In the genomic region with DNA sequence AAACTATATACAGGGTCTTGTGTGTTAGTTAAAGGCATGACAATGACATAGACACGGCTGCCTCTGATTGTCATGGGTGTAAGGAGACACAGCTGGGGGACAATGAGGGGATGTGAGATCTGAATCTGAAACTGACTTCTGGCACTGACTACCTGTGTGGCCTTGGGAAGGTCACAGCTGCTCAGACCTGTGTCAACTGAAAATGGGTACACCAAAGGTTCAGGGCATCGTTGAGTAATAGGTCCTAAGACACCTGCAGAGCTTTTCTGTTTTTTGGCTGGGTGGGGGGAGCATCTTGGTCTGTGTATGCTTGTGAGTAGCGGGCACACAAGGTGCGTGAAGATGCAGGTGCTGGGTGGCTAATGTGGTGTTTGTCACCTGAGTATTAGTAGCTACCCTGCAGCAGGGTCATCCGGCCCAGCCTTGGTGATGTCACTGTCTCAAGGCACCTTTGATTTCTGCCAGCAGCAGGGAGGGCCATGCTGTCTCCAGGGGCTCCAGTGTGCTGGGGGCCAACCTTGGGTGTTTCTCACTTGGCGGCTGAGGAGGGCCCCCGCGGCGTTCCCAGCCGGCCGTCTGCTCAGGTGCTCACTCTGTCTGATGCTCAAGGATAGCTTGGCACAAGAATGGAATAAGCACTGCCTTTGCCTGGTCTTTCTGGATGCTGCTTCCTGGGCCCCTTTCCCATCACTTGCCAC, we compare ENCODE assay signal across 24 cellular contexts. TPM values are rescaled to one million over a fixed set of nuclear protein-coding genes. Genes with fewer than 3 reads are reported as not detected.
DNase-seq lines count a peak whose midpoint lies in the region; ATAC-seq, FAIRE-seq and TF ChIP-seq lines count a peak whose summit lies in the region.
"Had no signal": no experiment of that assay in that cellular context is flagged by ENCODE, and none has a peak within 500 bp of the region (broad histone marks: within the 10 kb centered on the region; RNA-seq: fewer than 3 reads in every experiment).

No MANE protein-coding gene starts in this region.

- H4K20me1 ChIP-seq in Loucy (ENCODE audit: insufficient read depth, low read length, poor library complexity, severe bottlenecking): no peaks in the 10 kb centered on the region
- H4K20me1 ChIP-seq in H1 (replicated peaks in 1 of 2; ENCODE audit: control insufficient read depth in 1 of 2, insufficient read depth in 2 of 2, low read length in 2 of 2): no peaks in the 10 kb centered on the region

- intact Hi-C loops in sciatic nerve (cut with DNase I): no loop called here
- intact Hi-C loops in activated CD4-positive, alpha-beta memory T cell treated with anti-CD3 and anti-CD28 coated beads for 36 hours (cut with micrococcal nuclease): no loop called here

- H3K36me3 ChIP-seq in Loucy (ENCODE audit: insufficient read depth, low read length) (no peaks in the 10 kb centered on the region), H1 (ENCODE audit: control insufficient read depth in 2 of 4, insufficient read depth in 4 of 4, low read length in 3 of 4) (no peaks in the 10 kb centered on the region)
- H3K36me3 ChIP-seq: ascending aorta had no signal

- H3K79me2 ChIP-seq in Loucy (ENCODE audit: insufficient read depth, low read length): no peaks in the 10 kb centered on the region
- H3K79me2 ChIP-seq in H1 (ENCODE audit: control insufficient read depth in 1 of 2, insufficient read depth in 2 of 2, low read length in 2 of 2): no peaks in the 10 kb centered on the region

- 94% methylated on average over 11 of the region's 11 CpGs; no CpG with 5 or more reads in 1 of the 2 experiments for WGBS in H1 (ENCODE audit: extremely low coverage in 1 of 2, insufficient coverage in 1 of 2, insufficient read length in 1 of 2, insufficient replicate concordance in 2 of 2, low coverage in 1 of 2, low lambda C conversion rate in 2 of 2, missing lambda C conversion rate in 1 of 2), 2 experiments

- H3K9me2 ChIP-seq in Loucy (replicated peaks; ENCODE audit: low read depth, low read length): no peaks in the 10 kb centered on the region

- H3K27me3 Mint-ChIP-seq in activated CD8-positive, alpha-beta memory T cell treated with anti-CD3 and anti-CD28 coated beads, Interleukin-2, amount 10 ng/mL, durations not matched to agents 7 days and 5 days: peaks cover 53% of the 10 kb centered on the region
- no peaks in the 10 kb centered on the region for H3K27me3 Mint-ChIP-seq in mesothelial cell of epicardium (ENCODE audit: low read depth)
- H3K27me3 Mint-ChIP-seq in activated CD4-positive, alpha-beta memory T cell treated with anti-CD3 and anti-CD28 coated beads for 36 hours: no peaks in the 10 kb centered on the region

- H3K9me3 Mint-ChIP-seq in activated CD8-positive, alpha-beta memory T cell treated with anti-CD3 and anti-CD28 coated beads, Interleukin-2, amount 10 ng/mL, durations not matched to agents 7 days and 5 days (ENCODE audit: low read depth): no peaks in the 10 kb centered on the region
- no peaks in the 10 kb centered on the region for H3K9me3 Mint-ChIP-seq in mesothelial cell of epicardium
- H3K9me3 Mint-ChIP-seq in activated CD4-positive, alpha-beta memory T cell treated with anti-CD3 and anti-CD28 coated beads for 36 hours: no peaks in the 10 kb centered on the region
- H3K9me3 Mint-ChIP-seq: activated CD4-positive, alpha-beta memory T cell treated with anti-CD3 and anti-CD28 coated beads, Interleukin-2, amount 10 ng/mL, durations not matched to agents 7 days and 5 days; CD8-positive, alpha-beta T cell; T-helper 2 cell treated with Interferon-gamma antibody and Interleukin-4, amounts not matched to agents 5 μg/mL and 100 μg/mL, for 36 hours; WTC11 had no signal

- H2AK5ac ChIP-seq in H1 (ENCODE audit: low read depth, low read length): 0 out of 2 replicates have a peak overlapping the region, but pooled peaks have one; percentile 53

- no peak overlapping the region for H3K27ac Mint-ChIP-seq in activated CD8-positive, alpha-beta memory T cell treated with anti-CD3 and anti-CD28 coated beads, Interleukin-2, amount 10 ng/mL, durations not matched to agents 7 days and 5 days
- H3K27ac Mint-ChIP-seq in mesothelial cell of epicardium: no peak overlapping the region
- H3K27ac Mint-ChIP-seq in activated CD4-positive, alpha-beta memory T cell treated with anti-CD3 and anti-CD28 coated beads for 36 hours: no peak overlapping the region
- H3K27ac Mint-ChIP-seq: activated CD4-positive, alpha-beta memory T cell treated with anti-CD3 and anti-CD28 coated beads, Interleukin-2, amount 10 ng/mL, durations not matched to agents 7 days and 5 days; CD8-positive, alpha-beta T cell; T-helper 2 cell treated with Interferon-gamma antibody and Interleukin-4, amounts not matched to agents 5 μg/mL and 100 μg/mL, for 36 hours; WTC11 had no signal

- no peaks in the 10 kb centered on the region for H3K36me3 Mint-ChIP-seq in activated CD8-positive, alpha-beta memory T cell treated with anti-CD3 and anti-CD28 coated beads, Interleukin-2, amount 10 ng/mL, durations not matched to agents 7 days and 5 days
- no peaks in the 10 kb centered on the region for H3K36me3 Mint-ChIP-seq in mesothelial cell of epicardium
- no peaks in the 10 kb centered on the region for H3K36me3 Mint-ChIP-seq in activated CD4-positive, alpha-beta memory T cell treated with anti-CD3 and anti-CD28 coated beads for 36 hours
- H3K36me3 Mint-ChIP-seq: CD8-positive, alpha-beta T cell; WTC11 had no signal

- TF ChIP-seq EP300 in H1 (IDR thresholded peaks at IDR 0.05; ENCODE audit: borderline replicate concordance in 1 of 2, low read depth in 2 of 2, low read length in 2 of 2): no peak

- no peaks in the 10 kb centered on the region for H3K79me1 ChIP-seq in H1 (ENCODE audit: low read depth, low read length)

- no peaks in the 10 kb centered on the region for H3K23me2 ChIP-seq in H1 (ENCODE audit: low read depth, low read length)

- CTCF ChIA-PET in H1 (lab: Charles Lee; ENCODE audit: partially characterized antibody): interaction anchor here (0.8 to 1.9 kb wide), 8 partner anchors 9 to 114 kb away, joined by 3 to 5 read pairs (median 4); no protein-coding TSS in a partner anchor
- CTCF ChIA-PET in activated CD8-positive, alpha-beta memory T cell treated with anti-CD3 and anti-CD28 coated beads, Interleukin-2, amount 10 ng/mL, durations not matched to agents 7 days and 5 days (lab: Charles Lee): no interaction called here
- CTCF ChIA-PET in activated CD4-positive, alpha-beta memory T cell treated with anti-CD3 and anti-CD28 coated beads for 36 hours (lab: Charles Lee): interaction anchor here (0.9 kb wide), 1 partner anchor 51 kb away, joined by 3 read pairs; no protein-coding TSS in a partner anchor

- H3K4me3 ChIP-seq in Loucy (ENCODE audit: low read length, poor library complexity, severe bottlenecking) (no peak overlapping the region), H1 (ENCODE audit: extremely low read depth in 1 of 4, insufficient read depth in 2 of 4, low read depth in 3 of 4, low read length in 4 of 4) (no peak overlapping the region)
- H3K4me3 ChIP-seq: ascending aorta, K562, mucosa of descending colon, SK-N-MC had no signal

- no peak overlapping the region for H2BK15ac ChIP-seq in H1 (ENCODE audit: low read length)

- H2BK5ac ChIP-seq in H1 (ENCODE audit: low read depth, low read length): no peak overlapping the region

- no peak overlapping the region for H2BK20ac ChIP-seq in H1 (ENCODE audit: low read length)

- no peaks in the 10 kb centered on the region for H3K27me3 ChIP-seq in Loucy (ENCODE audit: insufficient read depth, low read length, poor library complexity, severe bottlenecking)
- H3K27me3 ChIP-seq in H1 (replicated peaks in 1 of 4; ENCODE audit: control insufficient read depth in 3 of 4, extremely low read depth in 1 of 4, insufficient read depth in 3 of 4, low read length in 3 of 4): no peaks in the 10 kb centered on the region; a peak in 3 of 7 replicates
- H3K27me3 ChIP-seq: ascending aorta had no signal

- H3K14ac ChIP-seq in H1 (ENCODE audit: insufficient read length): no peak overlapping the region

- H3K4me1 ChIP-seq in Loucy (ENCODE audit: insufficient read depth, low read length, poor library complexity, severe bottlenecking) (peaks cover 37% of the 10 kb centered on the region), H1 (replicated peaks in 1 of 4; ENCODE audit: control insufficient read depth in 3 of 4, insufficient read depth in 4 of 4, low read length in 3 of 4) (peaks cover 0 to 14% (median 10%) of the 10 kb centered on the region in 4 experiments; a peak in 5 of 7 replicates)
- H3K4me1 ChIP-seq: ascending aorta had no signal

- H3K56ac ChIP-seq in H1 (replicated peaks; ENCODE audit: insufficient read length, low read depth, low read length): no peak overlapping the region

- no peak overlapping the region for H2BK120ac ChIP-seq in H1 (replicated peaks; ENCODE audit: low read depth, low read length)

- TF ChIP-seq RAD21 in H1 (IDR thresholded peaks at IDR 0.05 in 1 of 2, conservative IDR thresholded peaks at IDR 0.05 in 1 of 2; ENCODE audit: low read depth in 2 of 2, low read length in 2 of 2): no peak

- H2AFZ ChIP-seq in Loucy (ENCODE audit: low read length) (no peak overlapping the region), H1 (ENCODE audit: low read length) (no peak overlapping the region)

- peaks cover 22% of the 10 kb centered on the region for H3K4me1 Mint-ChIP-seq in activated CD8-positive, alpha-beta memory T cell treated with anti-CD3 and anti-CD28 coated beads, Interleukin-2, amount 10 ng/mL, durations not matched to agents 7 days and 5 days
- peaks cover 61% of the 10 kb centered on the region for H3K4me1 Mint-ChIP-seq in mesothelial cell of epicardium
- H3K4me1 Mint-ChIP-seq in activated CD4-positive, alpha-beta memory T cell treated with anti-CD3 and anti-CD28 coated beads for 36 hours (ENCODE audit: low read depth): peaks cover 2% of the 10 kb centered on the region

- H3K4me3 Mint-ChIP-seq in activated CD8-positive, alpha-beta memory T cell treated with anti-CD3 and anti-CD28 coated beads, Interleukin-2, amount 10 ng/mL, durations not matched to agents 7 days and 5 days: no peak overlapping the region
- H3K4me3 Mint-ChIP-seq in mesothelial cell of epicardium: no peak overlapping the region
- H3K4me3 Mint-ChIP-seq in activated CD4-positive, alpha-beta memory T cell treated with anti-CD3 and anti-CD28 coated beads for 36 hours: no peak overlapping the region
- H3K4me3 Mint-ChIP-seq: activated CD4-positive, alpha-beta memory T cell treated with anti-CD3 and anti-CD28 coated beads, Interleukin-2, amount 10 ng/mL, durations not matched to agents 7 days and 5 days; CD8-positive, alpha-beta T cell; T-helper 2 cell treated with Interferon-gamma antibody and Interleukin-4, amounts not matched to agents 5 μg/mL and 100 μg/mL, for 36 hours; WTC11 had no signal

- POLR2A ChIA-PET in H1 (lab: Charles Lee; ENCODE audit: partially characterized antibody): interaction anchor here (1.3 kb wide), 1 partner anchor 19 kb away, joined by 3 read pairs; no protein-coding TSS in a partner anchor
- POLR2A ChIA-PET in activated CD4-positive, alpha-beta memory T cell treated with anti-CD3 and anti-CD28 coated beads for 36 hours (lab: Charles Lee): no interaction called here

- H3K9ac ChIP-seq in Loucy (ENCODE audit: low read depth, low read length, poor library complexity, severe bottlenecking) (peak overlapping the region; percentile 54), H1 (replicated peaks in 1 of 4; ENCODE audit: extremely low read depth in 1 of 4, low read depth in 3 of 4, low read length in 3 of 4) (no peak overlapping the region)

- TF ChIP-seq CTCF in Loucy (conservative IDR thresholded peaks at IDR 0.05; ENCODE audit: low read length) (no peak), H1 (IDR thresholded peaks at IDR 0.05; ENCODE audit: control extremely low read depth in 1 of 3, insufficient read depth in 1 of 3, low read depth in 1 of 3, low read length in 3 of 3) (no peak), mesothelial cell of epicardium (IDR thresholded peaks at IDR 0.05; ENCODE audit: unreplicated experiment) (no peak)

- peak; percentile 68 for ATAC-seq in GM19395 (IDR thresholded peaks at IDR 0.05; ENCODE audit: unreplicated experiment)
- no peak for ATAC-seq in sciatic nerve
- ATAC-seq in activated CD8-positive, alpha-beta memory T cell treated with anti-CD3 and anti-CD28 coated beads, Interleukin-2, amount 10 ng/mL, durations not matched to agents 7 days and 5 days: no peak
- ATAC-seq: K562, mucosa of descending colon, WTC11 had no signal

- H3K4ac ChIP-seq in H1 (replicated peaks; ENCODE audit: insufficient read length, low read depth, low read length): no peak overlapping the region

- H2BK12ac ChIP-seq in H1 (ENCODE audit: low read depth, low read length): peak overlapping the region; percentile 50; the same call in 1 of the 2 replicates

- no peaks in the 10 kb centered on the region for H3F3A ChIP-seq in Loucy (ENCODE audit: low read depth)

- H3K23ac ChIP-seq in H1 (ENCODE audit: insufficient read length): no peak overlapping the region

- no peak for DNase-seq in H1 (ENCODE audit: low read depth in 1 of 2, low spot score in 2 of 2)
- peak; percentile 50 for DNase-seq in sciatic nerve (ENCODE audit: low spot score)
- DNase-seq in activated CD8-positive, alpha-beta memory T cell treated with anti-CD3 and anti-CD28 coated beads, Interleukin-2, amount 10 ng/mL, durations not matched to agents 7 days and 5 days: no peak
- no peak for DNase-seq in mesothelial cell of epicardium (ENCODE audit: low spot score in 2 of 2, unreplicated experiment in 2 of 2)
- no peak for DNase-seq in activated CD4-positive, alpha-beta memory T cell treated with anti-CD3 and anti-CD28 coated beads for 36 hours
- DNase-seq in CD1c-positive myeloid dendritic cell (ENCODE audit: extremely low spot score): no peak
- DNase-seq: activated CD4-positive, alpha-beta memory T cell treated with anti-CD3 and anti-CD28 coated beads, Interleukin-2, amount 10 ng/mL, durations not matched to agents 7 days and 5 days; activated naive CD4-positive, alpha-beta T cell treated with Interleukin-2 at 50 U/mL for 16 hours; activated T-cell treated with anti-CD3 and anti-CD28 coated beads, Interleukin-2, amount 50 U/mL, for 1 hour; DMS79; mucosa of descending colon; MV-4-11; NCI-H1694 treated with DMSO at 0.1 percent for 48 hours; NCI-H2227 treated with DMSO at 0.1 percent for 48 hours; stimulated activated CD4-positive, alpha-beta T cell treated with anti-CD3 and anti-CD28 coated beads, Interleukin-4, amount 100 ng/mL, for 24 hours had no signal

- no peak overlapping the region for H3K27ac ChIP-seq in H1 (ENCODE audit: low read depth, low read length)
- H3K27ac ChIP-seq: ascending aorta, SK-N-MC had no signal

- no peak overlapping the region for H4K91ac ChIP-seq in H1 (replicated peaks; ENCODE audit: insufficient read length, low read length)

- no peak overlapping the region for H4K8ac ChIP-seq in H1 (ENCODE audit: extremely low read depth, insufficient read depth, low read length)

- H3K4me2 ChIP-seq in Loucy (ENCODE audit: low read depth, low read length, poor library complexity, severe bottlenecking) (no peak overlapping the region), H1 (ENCODE audit: insufficient read depth in 1 of 2, low read depth in 2 of 2, low read length in 2 of 2) (no peak overlapping the region)

- TF ChIP-seq POLR2A in H1 (IDR thresholded peaks at IDR 0.05; ENCODE audit: control extremely low read depth in 1 of 2, low read depth in 2 of 2, low read length in 2 of 2): no peak

- no peak overlapping the region for H4K5ac ChIP-seq in H1 (ENCODE audit: insufficient read length, low read depth, low read length)

- H3K9me3 ChIP-seq in Loucy (ENCODE audit: insufficient read depth, low read depth, low read length) (no peaks in the 10 kb centered on the region), H1 (ENCODE audit: insufficient read depth in 2 of 2, low read depth in 1 of 2, low read length in 1 of 2) (no peaks in the 10 kb centered on the region)
- H3K9me3 ChIP-seq: ascending aorta, mucosa of descending colon had no signal

- no peak for FAIRE-seq in H1 (lab: Jason Lieb, UNC)
- FAIRE-seq: colon, K562 had no signal

- H3K18ac ChIP-seq in H1 (ENCODE audit: extremely low read depth, low read length): no peak overlapping the region

RNA-seq across cellular contexts. Expression of a gene that starts 53.1 kb away (rescaled TPM):
- 72.8 and 74.6 TPM in 2 replicates for total RNA-seq in H1 (2021; fragmentation: NEBNext Ultra II Directional; extraction: Animal tissue kit (Norgen Biotek cat#: 25700))
- 37.4 and 61.3 TPM in 2 replicates for polyA plus RNA-seq in H1 (2011; rRNA removed)
- 37.9 TPM for polyA plus RNA-seq in H1 (2011; cell fraction: cytosol; rRNA removed)
- 51.0 TPM for polyA plus RNA-seq in H1 (2011; cell fraction: nucleus; rRNA removed)
- polyA plus RNA-seq in H1 (2012, experiment 1 of 2): 44.2 to 60.1 TPM (median 56.3 TPM) in 4 replicates
- 57.3 TPM for polyA plus RNA-seq in H1 (2012, experiment 2 of 2)
- 41.0 TPM for polyA plus RNA-seq in H1 (2013, experiment 1 of 2)
- polyA plus RNA-seq in H1 (2013, experiment 2 of 2): 45.1 TPM
- 26.9 and 34.9 TPM in 2 replicates for polyA minus RNA-seq in H1 (2011; rRNA and poly(A)+ RNA removed)
- 49.1 TPM for polyA minus RNA-seq in H1 (2011; cell fraction: cytosol; rRNA and poly(A)+ RNA removed)
- polyA minus RNA-seq in H1 (2011; cell fraction: nucleus; rRNA and poly(A)+ RNA removed): 74.6 TPM
- total RNA-seq in sciatic nerve: 27.2 TPM
- 1 to 10 TPM; 7.0 to 8.6 TPM for total RNA-seq in activated CD8-positive, alpha-beta memory T cell treated with anti-CD3 and anti-CD28 coated beads, Interleukin-2, amount 10 ng/mL, durations not matched to agents 7 days and 5 days
- total RNA-seq in mesothelial cell of epicardium: 139 to 141 TPM (median 141 TPM) in 3 replicates
- 1 to 10 TPM; 9.1 to 9.6 TPM for total RNA-seq in activated CD4-positive, alpha-beta memory T cell treated with anti-CD3 and anti-CD28 coated beads for 36 hours
